Comparison of ENCODE assay signal across 1 cellular context in the genomic region with DNA sequence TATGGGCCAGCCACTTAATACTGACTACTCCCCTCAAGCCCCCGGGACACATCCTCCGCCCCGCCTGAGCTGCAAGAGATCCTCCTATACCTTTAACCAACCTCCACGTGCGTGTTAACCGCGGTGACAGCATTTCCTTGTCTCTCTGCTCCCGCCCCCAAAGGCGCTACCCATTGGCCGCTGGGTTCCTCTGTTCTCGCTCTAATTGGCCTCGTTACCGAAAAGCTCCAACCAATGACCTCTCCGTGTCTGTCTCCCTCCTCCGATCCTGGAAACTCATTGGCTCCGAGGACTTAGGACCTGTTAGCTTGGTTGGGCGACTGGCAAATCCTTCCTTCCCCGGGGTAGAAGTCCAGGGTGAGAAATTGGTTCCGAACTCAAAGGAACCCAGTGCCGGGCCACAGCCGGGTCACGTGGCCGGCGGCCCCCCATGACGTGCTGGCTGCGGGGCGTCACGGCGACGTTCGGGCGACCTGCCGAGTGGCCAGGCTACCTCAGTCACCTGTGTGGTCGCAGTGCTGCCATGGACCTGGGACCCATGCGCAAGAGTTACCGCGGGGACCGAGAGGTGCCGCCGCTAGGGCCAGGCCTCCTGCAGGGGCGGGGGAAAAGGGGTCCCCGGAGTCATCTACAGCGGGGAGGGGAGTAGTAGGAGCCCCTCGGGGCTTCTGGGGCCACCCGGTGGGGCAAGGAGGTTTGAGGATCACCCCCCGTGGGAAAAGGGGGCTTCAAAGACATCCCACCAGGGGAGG.
TF ChIP-seq lines count a peak whose summit lies in the region.

A gene (plus strand): TSS at position 326 of the 752 bp plus-strand sequence. CDS start 105 bp downstream, at position 431.

TF ChIP-seq in neural cell, 6 proteins besides CTCF, POLR2A, EP300 and RAD21 (continued from another document):
- TF ChIP-seq, protein P1, sequence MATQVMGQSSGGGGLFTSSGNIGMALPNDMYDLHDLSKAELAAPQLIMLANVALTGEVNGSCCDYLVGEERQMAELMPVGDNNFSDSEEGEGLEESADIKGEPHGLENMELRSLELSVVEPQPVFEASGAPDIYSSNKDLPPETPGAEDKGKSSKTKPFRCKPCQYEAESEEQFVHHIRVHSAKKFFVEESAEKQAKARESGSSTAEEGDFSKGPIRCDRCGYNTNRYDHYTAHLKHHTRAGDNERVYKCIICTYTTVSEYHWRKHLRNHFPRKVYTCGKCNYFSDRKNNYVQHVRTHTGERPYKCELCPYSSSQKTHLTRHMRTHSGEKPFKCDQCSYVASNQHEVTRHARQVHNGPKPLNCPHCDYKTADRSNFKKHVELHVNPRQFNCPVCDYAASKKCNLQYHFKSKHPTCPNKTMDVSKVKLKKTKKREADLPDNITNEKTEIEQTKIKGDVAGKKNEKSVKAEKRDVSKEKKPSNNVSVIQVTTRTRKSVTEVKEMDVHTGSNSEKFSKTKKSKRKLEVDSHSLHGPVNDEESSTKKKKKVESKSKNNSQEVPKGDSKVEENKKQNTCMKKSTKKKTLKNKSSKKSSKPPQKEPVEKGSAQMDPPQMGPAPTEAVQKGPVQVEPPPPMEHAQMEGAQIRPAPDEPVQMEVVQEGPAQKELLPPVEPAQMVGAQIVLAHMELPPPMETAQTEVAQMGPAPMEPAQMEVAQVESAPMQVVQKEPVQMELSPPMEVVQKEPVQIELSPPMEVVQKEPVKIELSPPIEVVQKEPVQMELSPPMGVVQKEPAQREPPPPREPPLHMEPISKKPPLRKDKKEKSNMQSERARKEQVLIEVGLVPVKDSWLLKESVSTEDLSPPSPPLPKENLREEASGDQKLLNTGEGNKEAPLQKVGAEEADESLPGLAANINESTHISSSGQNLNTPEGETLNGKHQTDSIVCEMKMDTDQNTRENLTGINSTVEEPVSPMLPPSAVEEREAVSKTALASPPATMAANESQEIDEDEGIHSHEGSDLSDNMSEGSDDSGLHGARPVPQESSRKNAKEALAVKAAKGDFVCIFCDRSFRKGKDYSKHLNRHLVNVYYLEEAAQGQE (IDR thresholded peaks at IDR 0.05; ENCODE audit: borderline replicate concordance), result no peak
